1 cellular context compared by ENCODE assay signal in the genomic region with DNA sequence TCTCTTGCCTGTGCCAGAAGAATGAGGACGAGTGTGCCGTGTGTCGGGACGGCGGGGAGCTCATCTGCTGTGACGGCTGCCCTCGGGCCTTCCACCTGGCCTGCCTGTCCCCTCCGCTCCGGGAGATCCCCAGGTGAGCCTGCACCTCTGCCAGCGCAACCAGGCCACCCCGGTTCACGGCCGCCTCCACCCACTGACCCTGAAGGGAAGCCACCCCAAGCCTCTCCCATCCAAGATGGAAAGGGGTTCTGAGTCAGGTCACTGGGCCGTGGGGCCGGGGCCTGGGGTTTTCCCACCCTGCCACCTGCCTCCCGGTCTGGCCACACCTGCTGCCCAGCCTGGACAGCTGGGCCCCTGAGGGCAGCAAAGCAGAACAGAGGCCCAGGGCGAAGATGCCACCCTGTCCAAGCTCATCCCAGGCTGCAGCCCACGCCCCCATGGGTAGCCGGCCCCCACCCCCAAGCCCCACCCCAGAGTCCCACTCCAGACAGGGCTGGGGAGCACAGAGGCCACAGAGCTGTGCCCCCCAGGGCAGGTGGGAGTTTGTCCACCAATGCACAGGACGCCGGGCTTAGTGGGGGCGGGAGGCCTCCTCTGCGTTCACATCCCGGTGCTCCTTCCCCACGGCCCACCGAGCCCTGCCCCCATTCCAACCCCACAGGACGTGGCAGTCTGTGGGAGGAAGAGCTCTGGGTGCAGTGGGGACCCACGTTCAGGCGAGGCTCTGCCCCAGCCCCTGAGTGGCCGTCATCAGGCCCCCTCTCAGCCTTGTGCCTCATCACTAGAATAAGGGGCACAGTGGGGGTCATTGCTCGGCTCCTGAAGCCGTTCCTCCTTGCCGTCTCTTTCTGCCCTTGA.
A peak's percentile ranks its signal among the peaks of the same experiment; 100 is the strongest.
TF ChIP-seq lines count a peak whose summit lies in the region.

No MANE protein-coding gene starts in this region.

TF ChIP-seq in GM12878, 131 proteins besides CTCF, POLR2A, EP300 and RAD21:
- TF ChIP-seq, protein P1, sequence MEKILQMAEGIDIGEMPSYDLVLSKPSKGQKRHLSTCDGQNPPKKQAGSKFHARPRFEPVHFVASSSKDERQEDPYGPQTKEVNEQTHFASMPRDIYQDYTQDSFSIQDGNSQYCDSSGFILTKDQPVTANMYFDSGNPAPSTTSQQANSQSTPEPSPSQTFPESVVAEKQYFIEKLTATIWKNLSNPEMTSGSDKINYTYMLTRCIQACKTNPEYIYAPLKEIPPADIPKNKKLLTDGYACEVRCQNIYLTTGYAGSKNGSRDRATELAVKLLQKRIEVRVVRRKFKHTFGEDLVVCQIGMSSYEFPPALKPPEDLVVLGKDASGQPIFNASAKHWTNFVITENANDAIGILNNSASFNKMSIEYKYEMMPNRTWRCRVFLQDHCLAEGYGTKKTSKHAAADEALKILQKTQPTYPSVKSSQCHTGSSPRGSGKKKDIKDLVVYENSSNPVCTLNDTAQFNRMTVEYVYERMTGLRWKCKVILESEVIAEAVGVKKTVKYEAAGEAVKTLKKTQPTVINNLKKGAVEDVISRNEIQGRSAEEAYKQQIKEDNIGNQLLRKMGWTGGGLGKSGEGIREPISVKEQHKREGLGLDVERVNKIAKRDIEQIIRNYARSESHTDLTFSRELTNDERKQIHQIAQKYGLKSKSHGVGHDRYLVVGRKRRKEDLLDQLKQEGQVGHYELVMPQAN (conservative IDR thresholded peaks at IDR 0.05), result no peak
- no peak for TF ChIP-seq FOXK2 (IDR thresholded peaks at IDR 0.05)
- TF ChIP-seq MEF2A (IDR thresholded peaks at IDR 0.05; ENCODE audit: insufficient read depth, low read depth, low read length), result no peak
- TF ChIP-seq TCF12 (IDR thresholded peaks at IDR 0.05; ENCODE audit: low read depth, low read length), result 0 out of 2 replicates have a peak, but pooled peaks have one; percentile 28
